In genomic region chr2:20211420-20211819, GRCh38 we compare ENCODE assay signal across 1 cellular context.
TF ChIP-seq lines count a peak whose summit lies in the region.

No MANE protein-coding gene starts in this region.

TF ChIP-seq in HepG2, 621 proteins besides CTCF, POLR2A, EP300 and RAD21 (continued from another document and continues in another):
- TF ChIP-seq, protein P1, sequence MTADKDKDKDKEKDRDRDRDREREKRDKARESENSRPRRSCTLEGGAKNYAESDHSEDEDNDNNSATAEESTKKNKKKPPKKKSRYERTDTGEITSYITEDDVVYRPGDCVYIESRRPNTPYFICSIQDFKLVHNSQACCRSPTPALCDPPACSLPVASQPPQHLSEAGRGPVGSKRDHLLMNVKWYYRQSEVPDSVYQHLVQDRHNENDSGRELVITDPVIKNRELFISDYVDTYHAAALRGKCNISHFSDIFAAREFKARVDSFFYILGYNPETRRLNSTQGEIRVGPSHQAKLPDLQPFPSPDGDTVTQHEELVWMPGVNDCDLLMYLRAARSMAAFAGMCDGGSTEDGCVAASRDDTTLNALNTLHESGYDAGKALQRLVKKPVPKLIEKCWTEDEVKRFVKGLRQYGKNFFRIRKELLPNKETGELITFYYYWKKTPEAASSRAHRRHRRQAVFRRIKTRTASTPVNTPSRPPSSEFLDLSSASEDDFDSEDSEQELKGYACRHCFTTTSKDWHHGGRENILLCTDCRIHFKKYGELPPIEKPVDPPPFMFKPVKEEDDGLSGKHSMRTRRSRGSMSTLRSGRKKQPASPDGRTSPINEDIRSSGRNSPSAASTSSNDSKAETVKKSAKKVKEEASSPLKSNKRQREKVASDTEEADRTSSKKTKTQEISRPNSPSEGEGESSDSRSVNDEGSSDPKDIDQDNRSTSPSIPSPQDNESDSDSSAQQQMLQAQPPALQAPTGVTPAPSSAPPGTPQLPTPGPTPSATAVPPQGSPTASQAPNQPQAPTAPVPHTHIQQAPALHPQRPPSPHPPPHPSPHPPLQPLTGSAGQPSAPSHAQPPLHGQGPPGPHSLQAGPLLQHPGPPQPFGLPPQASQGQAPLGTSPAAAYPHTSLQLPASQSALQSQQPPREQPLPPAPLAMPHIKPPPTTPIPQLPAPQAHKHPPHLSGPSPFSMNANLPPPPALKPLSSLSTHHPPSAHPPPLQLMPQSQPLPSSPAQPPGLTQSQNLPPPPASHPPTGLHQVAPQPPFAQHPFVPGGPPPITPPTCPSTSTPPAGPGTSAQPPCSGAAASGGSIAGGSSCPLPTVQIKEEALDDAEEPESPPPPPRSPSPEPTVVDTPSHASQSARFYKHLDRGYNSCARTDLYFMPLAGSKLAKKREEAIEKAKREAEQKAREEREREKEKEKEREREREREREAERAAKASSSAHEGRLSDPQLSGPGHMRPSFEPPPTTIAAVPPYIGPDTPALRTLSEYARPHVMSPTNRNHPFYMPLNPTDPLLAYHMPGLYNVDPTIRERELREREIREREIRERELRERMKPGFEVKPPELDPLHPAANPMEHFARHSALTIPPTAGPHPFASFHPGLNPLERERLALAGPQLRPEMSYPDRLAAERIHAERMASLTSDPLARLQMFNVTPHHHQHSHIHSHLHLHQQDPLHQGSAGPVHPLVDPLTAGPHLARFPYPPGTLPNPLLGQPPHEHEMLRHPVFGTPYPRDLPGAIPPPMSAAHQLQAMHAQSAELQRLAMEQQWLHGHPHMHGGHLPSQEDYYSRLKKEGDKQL (CRISPR knock-in tag; IDR thresholded peaks at IDR 0.05; ENCODE audit: low read depth) = no peak
- no peak for TF ChIP-seq ZNF101 (CRISPR knock-in tag; IDR thresholded peaks at IDR 0.05; ENCODE audit: borderline replicate concordance, low read depth)
- TF ChIP-seq ZNF382 (CRISPR knock-in tag; IDR thresholded peaks at IDR 0.05; ENCODE audit: borderline replicate concordance) = no peak
- no peak for TF ChIP-seq KDM2A (CRISPR knock-in tag; IDR thresholded peaks at IDR 0.05; ENCODE audit: borderline replicate concordance, low read depth)
- no peak for TF ChIP-seq ZNF264 (CRISPR knock-in tag; IDR thresholded peaks at IDR 0.05)
- TF ChIP-seq AGO2 (optimal IDR thresholded peaks at IDR 0.05; ENCODE audit: low read depth, low read length) = peak; percentile 74
- 0 out of 2 replicates have a peak, but pooled peaks have one; percentile 35 for TF ChIP-seq ZFX (CRISPR knock-in tag; IDR thresholded peaks at IDR 0.05; ENCODE audit: low read depth)
- TF ChIP-seq ZFP62 (CRISPR knock-in tag; IDR thresholded peaks at IDR 0.05) = no peak
- no peak for TF ChIP-seq ZNF772 (CRISPR knock-in tag; IDR thresholded peaks at IDR 0.05)
- no peak for TF ChIP-seq KDM4B (CRISPR knock-in tag; IDR thresholded peaks at IDR 0.05)
- 0 out of 2 replicates have a peak, but pooled peaks have one; percentile 48 for TF ChIP-seq ZNF678 (CRISPR knock-in tag; IDR thresholded peaks at IDR 0.05)
- TF ChIP-seq, protein P2, sequence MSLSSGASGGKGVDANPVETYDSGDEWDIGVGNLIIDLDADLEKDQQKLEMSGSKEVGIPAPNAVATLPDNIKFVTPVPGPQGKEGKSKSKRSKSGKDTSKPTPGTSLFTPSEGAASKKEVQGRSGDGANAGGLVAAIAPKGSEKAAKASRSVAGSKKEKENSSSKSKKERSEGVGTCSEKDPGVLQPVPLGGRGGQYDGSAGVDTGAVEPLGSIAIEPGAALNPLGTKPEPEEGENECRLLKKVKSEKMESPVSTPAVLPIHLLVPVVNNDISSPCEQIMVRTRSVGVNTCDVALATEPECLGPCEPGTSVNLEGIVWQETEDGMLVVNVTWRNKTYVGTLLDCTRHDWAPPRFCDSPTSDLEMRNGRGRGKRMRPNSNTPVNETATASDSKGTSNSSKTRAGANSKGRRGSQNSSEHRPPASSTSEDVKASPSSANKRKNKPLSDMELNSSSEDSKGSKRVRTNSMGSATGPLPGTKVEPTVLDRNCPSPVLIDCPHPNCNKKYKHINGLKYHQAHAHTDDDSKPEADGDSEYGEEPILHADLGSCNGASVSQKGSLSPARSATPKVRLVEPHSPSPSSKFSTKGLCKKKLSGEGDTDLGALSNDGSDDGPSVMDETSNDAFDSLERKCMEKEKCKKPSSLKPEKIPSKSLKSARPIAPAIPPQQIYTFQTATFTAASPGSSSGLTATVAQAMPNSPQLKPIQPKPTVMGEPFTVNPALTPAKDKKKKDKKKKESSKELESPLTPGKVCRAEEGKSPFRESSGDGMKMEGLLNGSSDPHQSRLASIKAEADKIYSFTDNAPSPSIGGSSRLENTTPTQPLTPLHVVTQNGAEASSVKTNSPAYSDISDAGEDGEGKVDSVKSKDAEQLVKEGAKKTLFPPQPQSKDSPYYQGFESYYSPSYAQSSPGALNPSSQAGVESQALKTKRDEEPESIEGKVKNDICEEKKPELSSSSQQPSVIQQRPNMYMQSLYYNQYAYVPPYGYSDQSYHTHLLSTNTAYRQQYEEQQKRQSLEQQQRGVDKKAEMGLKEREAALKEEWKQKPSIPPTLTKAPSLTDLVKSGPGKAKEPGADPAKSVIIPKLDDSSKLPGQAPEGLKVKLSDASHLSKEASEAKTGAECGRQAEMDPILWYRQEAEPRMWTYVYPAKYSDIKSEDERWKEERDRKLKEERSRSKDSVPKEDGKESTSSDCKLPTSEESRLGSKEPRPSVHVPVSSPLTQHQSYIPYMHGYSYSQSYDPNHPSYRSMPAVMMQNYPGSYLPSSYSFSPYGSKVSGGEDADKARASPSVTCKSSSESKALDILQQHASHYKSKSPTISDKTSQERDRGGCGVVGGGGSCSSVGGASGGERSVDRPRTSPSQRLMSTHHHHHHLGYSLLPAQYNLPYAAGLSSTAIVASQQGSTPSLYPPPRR (CRISPR knock-in tag; IDR thresholded peaks at IDR 0.05; ENCODE audit: borderline replicate concordance) = no peak
- TF ChIP-seq MLX (CRISPR knock-in tag; IDR thresholded peaks at IDR 0.05) = no peak
- TF ChIP-seq ZNF709 (CRISPR knock-in tag; IDR thresholded peaks at IDR 0.05) = no peak
- TF ChIP-seq ZSCAN25 (CRISPR knock-in tag; IDR thresholded peaks at IDR 0.05) = no peak
- TF ChIP-seq MTF1 (CRISPR knock-in tag; IDR thresholded peaks at IDR 0.05) = no peak
- 0 out of 2 replicates have a peak, but pooled peaks have one; percentile 23 for TF ChIP-seq EEA1 (CRISPR knock-in tag; IDR thresholded peaks at IDR 0.05; ENCODE audit: borderline replicate concordance)
- no peak for TF ChIP-seq LRRFIP1 (CRISPR knock-in tag; conservative IDR thresholded peaks at IDR 0.05)
- TF ChIP-seq TAF1 (CRISPR knock-in tag; IDR thresholded peaks at IDR 0.05) = 0 out of 2 replicates have a peak, but pooled peaks have one; percentile 4
- 0 out of 2 replicates have a peak, but pooled peaks have one; percentile 50 for TF ChIP-seq NFKB2 (CRISPR knock-in tag; IDR thresholded peaks at IDR 0.05; ENCODE audit: borderline replicate concordance)
- TF ChIP-seq KMT2A (CRISPR knock-in tag; IDR thresholded peaks at IDR 0.05) = 0 out of 2 replicates have a peak, but pooled peaks have one; percentile 36
- 0 out of 2 replicates have a peak, but pooled peaks have one; percentile 41 for TF ChIP-seq ZNF318 (CRISPR knock-in tag; IDR thresholded peaks at IDR 0.05)
- 0 out of 2 replicates have a peak, but pooled peaks have one; percentile 53 for TF ChIP-seq ZNF326 (CRISPR knock-in tag; IDR thresholded peaks at IDR 0.05; ENCODE audit: borderline replicate concordance)
- 0 out of 2 replicates have a peak, but pooled peaks have one; percentile 15 for TF ChIP-seq ZNF788 (CRISPR knock-in tag; IDR thresholded peaks at IDR 0.05; ENCODE audit: borderline replicate concordance)
- TF ChIP-seq HNRNPLL (IDR thresholded peaks at IDR 0.05; ENCODE audit: low read depth, low read length, poor library complexity, severe bottlenecking) = peak; percentile 42
- TF ChIP-seq ZNF710 (CRISPR knock-in tag; IDR thresholded peaks at IDR 0.05; ENCODE audit: borderline replicate concordance) = no peak
- TF ChIP-seq, protein P3, sequence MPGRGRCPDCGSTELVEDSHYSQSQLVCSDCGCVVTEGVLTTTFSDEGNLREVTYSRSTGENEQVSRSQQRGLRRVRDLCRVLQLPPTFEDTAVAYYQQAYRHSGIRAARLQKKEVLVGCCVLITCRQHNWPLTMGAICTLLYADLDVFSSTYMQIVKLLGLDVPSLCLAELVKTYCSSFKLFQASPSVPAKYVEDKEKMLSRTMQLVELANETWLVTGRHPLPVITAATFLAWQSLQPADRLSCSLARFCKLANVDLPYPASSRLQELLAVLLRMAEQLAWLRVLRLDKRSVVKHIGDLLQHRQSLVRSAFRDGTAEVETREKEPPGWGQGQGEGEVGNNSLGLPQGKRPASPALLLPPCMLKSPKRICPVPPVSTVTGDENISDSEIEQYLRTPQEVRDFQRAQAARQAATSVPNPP (CRISPR knock-in tag; IDR thresholded peaks at IDR 0.05) = no peak
- no peak for TF ChIP-seq ARNTL (CRISPR knock-in tag; IDR thresholded peaks at IDR 0.05)
